Comparison of ENCODE assay signal across 8 cellular contexts in genomic region chr16:28291651-28292626, GRCh38. TPM values are rescaled to one million over a fixed set of nuclear protein-coding genes. Genes with fewer than 3 reads are reported as not detected.
DNase-seq lines count a peak whose midpoint lies in the region; ATAC-seq lines count a peak whose summit lies in the region.

TSS of gene SBK1 (plus strand) at chr16:28292525. CDS start at chr16:28317392, 24,867 bp downstream.

- peak within 1 kb of the TSS; percentile 85 for H3K4me3 ChIP-seq in mesendoderm (ENCODE audit: low read length)

- H3K4me2 ChIP-seq in mesendoderm (ENCODE audit: low read length): peak within 1 kb of the TSS; percentile 83

- peak; percentile 79 for DNase-seq in Ammon's horn (ENCODE audit: low spot score)
- peak; percentile 79 for DNase-seq in NCI-H82 treated with DMSO at 0.1 percent for 48 hours (lab: John Stamatoyannopoulos, UW; ENCODE audit: unreplicated experiment)
- DNase-seq in activated CD8-positive, alpha-beta memory T cell treated with anti-CD3 and anti-CD28 coated beads for 1 hour (ENCODE audit: extremely low read depth in 1 of 2, low read depth in 1 of 2): peak; percentile 49 to 78
- peak; percentile 68 for DNase-seq in effector CD8-positive, alpha-beta T cell (lab: John Stamatoyannopoulos, UW)
- peak; percentile 83 for DNase-seq in mesendoderm
- DNase-seq in stimulated activated CD8-positive, alpha-beta memory T cell treated with anti-CD3 and anti-CD28 coated beads, Interleukin-15, amount 100 ng/mL, for 1 hour (ENCODE audit: low read depth): peak; percentile 55

- no CpG with 5 or more reads among the region's 88 CpGs for WGBS in mesendoderm (ENCODE audit: extremely low coverage, insufficient coverage, low lambda C conversion rate)

- ATAC-seq in GM19351 (IDR thresholded peaks at IDR 0.05; ENCODE audit: unreplicated experiment) (peak; percentile 93), HG03571 (IDR thresholded peaks at IDR 0.05; ENCODE audit: unreplicated experiment) (peak; percentile 64)

- H3K18ac ChIP-seq in mesendoderm (ENCODE audit: low read length): peak within 1 kb of the TSS; percentile 98

- peaks cover 1% of the 10 kb centered on the region for H3K4me1 ChIP-seq in mesendoderm (ENCODE audit: control insufficient read depth, low read depth, low read length)

- no peaks in the 10 kb centered on the region for H3K27me3 ChIP-seq in mesendoderm (ENCODE audit: insufficient read depth, low read length, poor library complexity)

- peak within 1 kb of the TSS; percentile 98 for H3K56ac ChIP-seq in mesendoderm (ENCODE audit: low read length)

- peak within 1 kb of the TSS; percentile 11 for H2AK5ac ChIP-seq in mesendoderm (ENCODE audit: low read length)

- H3K79me1 ChIP-seq in mesendoderm (ENCODE audit: low read length): peaks cover 13% of the 10 kb centered on the region

- peaks cover 32% of the 10 kb centered on the region for H3K79me2 ChIP-seq in mesendoderm (ENCODE audit: control insufficient read depth, insufficient read depth, low read length)

- H2BK15ac ChIP-seq in mesendoderm (replicated peaks; ENCODE audit: low read depth): no peak within 1 kb of the TSS

- H2BK5ac ChIP-seq in mesendoderm (ENCODE audit: low read length): peak within 1 kb of the TSS; percentile 82

- no peak within 1 kb of the TSS for H3K23ac ChIP-seq in mesendoderm (ENCODE audit: low read length)

- H3K9ac ChIP-seq in mesendoderm (ENCODE audit: low read length): peak within 1 kb of the TSS; percentile 94

- peak within 1 kb of the TSS; percentile 75 for H3K4ac ChIP-seq in mesendoderm (ENCODE audit: low read depth, low read length)

- peak within 1 kb of the TSS; percentile 30 for H2BK120ac ChIP-seq in mesendoderm (ENCODE audit: low read depth, low read length)

- no peaks in the 10 kb centered on the region for H3K36me3 ChIP-seq in mesendoderm (ENCODE audit: control insufficient read depth, insufficient read depth, low read length)

- H4K5ac ChIP-seq in mesendoderm (ENCODE audit: low read length): no peak within 1 kb of the TSS

- H4K8ac ChIP-seq in mesendoderm (ENCODE audit: low read depth, low read length): peak within 1 kb of the TSS; percentile 60

- peak within 1 kb of the TSS; percentile 80 for H3K27ac ChIP-seq in mesendoderm (ENCODE audit: low read depth, low read length)

RNA-seq across cellular contexts. Expression of gene SBK1, which starts in this region (rescaled TPM):
- polyA plus RNA-seq in mesendoderm (2013, experiment 1 of 2): 43.5 TPM
- 44.5 TPM for polyA plus RNA-seq in mesendoderm (2013, experiment 2 of 2)

Comparison
In these comparisons a context has a peak if more than half of its experiments do, and no peak if none do; other contexts are left out.
1. Peak in every context shown above with its lines: DNase-seq, ATAC-seq, H3K4me3 ChIP-seq and H3K27ac ChIP-seq.